23 cellular contexts compared by ENCODE assay signal in the genomic region with DNA sequence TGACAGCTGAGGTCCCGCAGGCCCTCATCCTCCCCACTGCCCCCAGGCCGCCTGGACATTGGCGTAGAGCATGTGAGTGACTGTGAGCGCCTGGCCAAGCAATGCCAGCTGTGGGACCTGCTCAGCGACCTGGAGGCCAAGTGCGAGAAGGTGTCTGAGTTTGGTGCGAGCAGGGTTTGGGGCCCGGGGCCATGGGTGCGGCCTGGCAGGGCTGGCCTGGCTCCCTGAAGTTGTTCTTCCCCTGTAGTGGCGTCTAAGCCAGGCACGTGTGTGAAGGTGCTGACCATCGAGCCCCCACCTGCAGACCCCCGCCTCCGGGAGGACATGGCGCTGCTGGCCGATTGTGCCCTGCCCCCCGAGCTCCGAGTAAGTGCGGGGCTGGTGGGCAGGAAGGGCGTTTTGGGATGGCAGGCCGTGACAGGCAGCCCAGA. TPM values are rescaled to one million over a fixed set of nuclear protein-coding genes. Genes with fewer than 3 reads are reported as not detected.
A peak's percentile ranks its signal among the peaks of the same experiment; 100 is the strongest.
DNase-seq lines count a peak whose midpoint lies in the region; ATAC-seq and TF ChIP-seq lines count a peak whose summit lies in the region.
"Had no signal": no experiment of that assay in that cellular context is flagged by ENCODE, and none has a peak within 500 bp of the region (broad histone marks: within the 10 kb centered on the region; RNA-seq: fewer than 3 reads in every experiment).

No MANE protein-coding gene starts in this region.

- H3K27ac ChIP-seq in adrenal gland (no peak overlapping the region), suprapubic skin (no peak overlapping the region)
- H3K27ac ChIP-seq: esophagus squamous epithelium, prostate gland, thoracic aorta had no signal

- no peak overlapping the region for H3K27ac Mint-ChIP-seq in activated T-cell treated with anti-CD3 and anti-CD28 coated beads, Interleukin-2, amount 50 U/mL, for 72 hours
- H3K27ac Mint-ChIP-seq: activated naive CD8-positive, alpha-beta T cell; B cell; HFFc6; nephron; stimulated activated memory B cell treated with anti-CD40 and anti-IgM and Interleukin-4, amounts not matched to agents 10 μg/mL and 1 μg/mL and 100 μg/mL, for 72 hours had no signal

- H3K4me3 ChIP-seq in adrenal gland (no peak overlapping the region), mucosa of descending colon (no peak overlapping the region), suprapubic skin (no peak overlapping the region)
- H3K4me3 ChIP-seq: esophagus squamous epithelium, gastrocnemius medialis, prostate gland, skin epidermis, thoracic aorta had no signal

- no peaks in the 10 kb centered on the region for H3K27me3 Mint-ChIP-seq in activated T-cell treated with anti-CD3 and anti-CD28 coated beads, Interleukin-2, amount 50 U/mL, for 72 hours (ENCODE audit: low read depth)
- H3K27me3 Mint-ChIP-seq: activated naive CD8-positive, alpha-beta T cell; B cell; stimulated activated memory B cell treated with anti-CD40 and anti-IgM and Interleukin-4, amounts not matched to agents 10 μg/mL and 1 μg/mL and 100 μg/mL, for 72 hours had no signal

- no peaks in the 10 kb centered on the region for H3K9me3 ChIP-seq in adrenal gland (replicated peaks in 1 of 3)
- no peaks in the 10 kb centered on the region for H3K9me3 ChIP-seq in mucosa of descending colon
- H3K9me3 ChIP-seq in suprapubic skin = no peaks in the 10 kb centered on the region
- H3K9me3 ChIP-seq: esophagus squamous epithelium, gastrocnemius medialis, prostate gland, thoracic aorta had no signal

- TF ChIP-seq POLR2A in adrenal gland (IDR thresholded peaks at IDR 0.05) (no peak), suprapubic skin (IDR thresholded peaks at IDR 0.05) (no peak)

- H3K36me3 Mint-ChIP-seq in activated T-cell treated with anti-CD3 and anti-CD28 coated beads, Interleukin-2, amount 50 U/mL, for 72 hours (ENCODE audit: insufficient read depth in 2 of 2) = peaks cover under 1 to 3% of the 10 kb centered on the region in 2 donors
- H3K36me3 Mint-ChIP-seq: activated naive CD8-positive, alpha-beta T cell; brain had no signal

- 93 to 95% (median 93%) methylated on average over 15 to 21 of the region's 21 CpGs for WGBS in adrenal gland, 4 donors
- 57% methylated on average over 14 of the region's 21 CpGs for WGBS in suprapubic skin

- intact Hi-C loops in adrenal gland (cut with DNase I) (no loop called here), mucosa of descending colon (cut with DNase I, micrococcal nuclease) (no loop called here)

- H3K4me1 Mint-ChIP-seq in activated T-cell treated with anti-CD3 and anti-CD28 coated beads, Interleukin-2, amount 50 U/mL, for 72 hours (ENCODE audit: low read depth) = peaks cover 31% of the 10 kb centered on the region

- DNase-seq in activated T-cell treated with anti-CD3 and anti-CD28 coated beads, Interleukin-2, amount 50 U/mL, for 1 hour = peak; percentile 15
- no peak for DNase-seq in activated T-cell treated with anti-CD3 and anti-CD28 coated beads, Interleukin-2, amount 50 U/mL, for 72 hours
- DNase-seq in adrenal gland (peak in 6 of 7 donors; percentile 5 to 48 (median 12)), mucosa of descending colon (peak; percentile 1 to 50 (median 17)), suprapubic skin (ENCODE audit: low spot score in 2 of 2) (peak; percentile 59 to 67), NCI-H226 (no peak)
- DNase-seq: esophagus squamous epithelium, HFFc6, KG1, NCI-H69, T1000 had no signal

- H3K36me3 ChIP-seq in adrenal gland (replicated peaks in 1 of 2) (peaks cover 0 to 27% of the 10 kb centered on the region in 2 donors), mucosa of descending colon (ENCODE audit: low read depth) (no peaks in the 10 kb centered on the region), suprapubic skin (peaks cover 46% of the 10 kb centered on the region)

- no peak for ATAC-seq in activated T-cell treated with anti-CD3 and anti-CD28 coated beads, Interleukin-2, amount 50 U/mL, for 72 hours (replicated peaks in 1 of 2)
- no peak for ATAC-seq in mucosa of descending colon
- no peak for ATAC-seq in SK-N-SH treated with all-trans-retinoic acid at 6 μM for 48 hours
- no peak for ATAC-seq in HG02588 (IDR thresholded peaks at IDR 0.05; ENCODE audit: unreplicated experiment)
- ATAC-seq: activated CD4-positive, CD25-positive, alpha-beta regulatory T cell treated with anti-CD3 and anti-CD28 coated beads, Interleukin-2, amount 50 U/mL, for 24 hours; gastrocnemius medialis; stimulated activated memory B cell treated with anti-CD40 and anti-IgM and Interleukin-4, amounts not matched to agents 10 μg/mL and 1 μg/mL and 100 μg/mL, for 72 hours had no signal

- H3K4me3 Mint-ChIP-seq in activated T-cell treated with anti-CD3 and anti-CD28 coated beads, Interleukin-2, amount 50 U/mL, for 72 hours = no peak overlapping the region
- H3K4me3 Mint-ChIP-seq: activated naive CD8-positive, alpha-beta T cell; B cell; brain; HFFc6; nephron; stimulated activated memory B cell treated with anti-CD40 and anti-IgM and Interleukin-4, amounts not matched to agents 10 μg/mL and 1 μg/mL and 100 μg/mL, for 72 hours had no signal

- H3K4me1 ChIP-seq in adrenal gland (replicated peaks in 1 of 2) (peaks cover 12 to 15% of the 10 kb centered on the region in 2 donors), mucosa of descending colon (ENCODE audit: low read depth) (peaks cover 9% of the 10 kb centered on the region), suprapubic skin (peaks cover 43% of the 10 kb centered on the region)
- H3K4me1 ChIP-seq: prostate gland had no signal

- no peaks in the 10 kb centered on the region for H3K27me3 ChIP-seq in adrenal gland
- no peaks in the 10 kb centered on the region for H3K27me3 ChIP-seq in suprapubic skin
- H3K27me3 ChIP-seq: esophagus squamous epithelium, gastrocnemius medialis had no signal

- TF ChIP-seq CTCF in adrenal gland (IDR thresholded peaks at IDR 0.05) (no peak), mucosa of descending colon (IDR thresholded peaks at IDR 0.05) (no peak), suprapubic skin (IDR thresholded peaks at IDR 0.05) (no peak)

- no peak for TF ChIP-seq EP300 in suprapubic skin (IDR thresholded peaks at IDR 0.05)

- H3K9me3 Mint-ChIP-seq in activated T-cell treated with anti-CD3 and anti-CD28 coated beads, Interleukin-2, amount 50 U/mL, for 72 hours = no peaks in the 10 kb centered on the region
- H3K9me3 Mint-ChIP-seq: brain; HFFc6; nephron; stimulated activated memory B cell treated with anti-CD40 and anti-IgM and Interleukin-4, amounts not matched to agents 10 μg/mL and 1 μg/mL and 100 μg/mL, for 72 hours had no signal

TF ChIP-seq in SK-N-SH treated with all-trans-retinoic acid at 6 μM for 48 hours, 23 proteins besides CTCF, POLR2A, EP300 and RAD21:
- no peak for TF ChIP-seq PPARA (CRISPR knock-in tag; IDR thresholded peaks at IDR 0.05; ENCODE audit: borderline replicate concordance)
- TF ChIP-seq ZNF8 (CRISPR knock-in tag; IDR thresholded peaks at IDR 0.05) = no peak
- no peak for TF ChIP-seq ISL1 (CRISPR knock-in tag; IDR thresholded peaks at IDR 0.05)
- TF ChIP-seq TCF4 (CRISPR knock-in tag; IDR thresholded peaks at IDR 0.05; ENCODE audit: borderline replicate concordance) = no peak

RNA-seq across cellular contexts. Expression of a gene that starts 4.2 kb away (rescaled TPM):
- total RNA-seq in activated T-cell treated with anti-CD3 and anti-CD28 coated beads, Interleukin-2, amount 50 U/mL, for 72 hours = 10 to 100 TPM; 24.1 to 27.0 TPM
- 10 to 100 TPM; 13.0 to 68.0 (median 32.2) TPM for total RNA-seq in adrenal gland
- polyA plus RNA-seq in adrenal gland = 10 to 100 TPM in 2 of 3 donors, 1 to 10 TPM in 1; 2.8 to 96.0 (median 62.1) TPM
- 10 to 100 TPM; 19.9 to 48.7 (median 33.7) TPM for total RNA-seq in mucosa of descending colon
- total RNA-seq in suprapubic skin = 10 to 100 TPM; 19.9 to 66.1 (median 35.8) TPM

RNA-seq across cellular contexts. Expression of a gene that starts 48.0 kb away (rescaled TPM):
- 1 to 10 TPM in 1 of 2 donors, under 1 TPM in 1; 0.14 to 1.4 TPM for total RNA-seq in activated T-cell treated with anti-CD3 and anti-CD28 coated beads, Interleukin-2, amount 50 U/mL, for 72 hours
- total RNA-seq in adrenal gland (10 to 100 TPM; 22.0 to 52.4 (median 25.8) TPM), mucosa of descending colon (10 to 100 TPM in 2 of 3 donors, 1 to 10 TPM in 1; 5.4 to 18.5 (median 16.2) TPM), suprapubic skin (10 to 100 TPM in 3 of 4 donors, 1 to 10 TPM in 1; 8.0 to 15.4 (median 11.2) TPM)
- polyA plus RNA-seq in adrenal gland = 10 to 100 TPM; 17.0 to 28.7 (median 22.5) TPM

Comparison
In these comparisons a context has a peak if more than half of its experiments do, and no peak if none do; other contexts are left out.
1. DNase-seq: peak in activated T-cell treated with anti-CD3 and anti-CD28 coated beads, Interleukin-2, amount 50 U/mL, for 1 hour (single experiment), adrenal gland (6 of 7), mucosa of descending colon (3 of 3) and suprapubic skin (2 of 2); none in activated T-cell treated with anti-CD3 and anti-CD28 coated beads, Interleukin-2, amount 50 U/mL, for 72 hours (0 of 2) and NCI-H226 (single experiment).